In the genomic region with DNA sequence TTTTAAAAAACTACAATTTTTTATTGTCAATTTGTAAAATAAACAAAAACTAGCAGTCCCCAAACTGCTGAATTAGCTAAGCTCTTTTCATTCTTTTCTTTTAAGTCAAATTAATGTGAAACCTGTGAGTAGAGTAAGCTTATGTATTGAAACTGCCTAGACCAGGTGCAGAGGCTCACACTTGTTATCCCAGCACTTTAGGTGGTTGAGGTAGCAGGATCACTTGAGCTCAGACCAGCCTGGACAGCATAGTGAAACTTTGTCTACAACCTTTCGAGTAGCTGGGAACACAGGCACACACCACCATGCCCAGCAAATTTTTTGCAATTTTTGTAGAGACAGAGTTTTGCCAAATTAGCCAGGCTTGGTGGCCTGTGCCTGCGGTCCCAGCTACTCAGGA, we compare ENCODE assay signal across 22 cellular contexts. TPM values are rescaled to one million over a fixed set of nuclear protein-coding genes. Genes with fewer than 3 reads are reported as not detected.
DNase-seq lines count a peak whose midpoint lies in the region; ATAC-seq, FAIRE-seq and TF ChIP-seq lines count a peak whose summit lies in the region.
"Had no signal": no experiment of that assay in that cellular context is flagged by ENCODE, and none has a peak within 500 bp of the region (broad histone marks: within the 10 kb centered on the region; RNA-seq: fewer than 3 reads in every experiment).

No MANE protein-coding gene starts in this region.

- H3K56ac ChIP-seq in H1 (replicated peaks; ENCODE audit: insufficient read length, low read depth, low read length), result no peak overlapping the region

- H3K23ac ChIP-seq in H1 (ENCODE audit: insufficient read length), result no peak overlapping the region

- H3K4me3 ChIP-seq in H1 (ENCODE audit: extremely low read depth in 1 of 4, insufficient read depth in 2 of 4, low read depth in 3 of 4, low read length in 4 of 4), result no peak overlapping the region
- H3K4me3 ChIP-seq: BLaER1 treated with 17β-estradiol and CSF1 and Interleukin-3, amounts not matched to agents 10 nM and 100 nM; GM23338; Peyer's patch; SJCRH30 had no signal

- peaks cover 5 to 15% of the 10 kb centered on the region in 2 experiments; a peak in 2 of 4 replicates for H3K9me3 ChIP-seq in H1 (ENCODE audit: insufficient read depth in 2 of 2, low read depth in 1 of 2, low read length in 1 of 2)

- no peaks in the 10 kb centered on the region for H3K4me1 ChIP-seq in H1 (replicated peaks in 1 of 4; ENCODE audit: control insufficient read depth in 3 of 4, insufficient read depth in 4 of 4, low read length in 3 of 4)
- H3K4me1 ChIP-seq: BLaER1 treated with 17β-estradiol and CSF1 and Interleukin-3, amounts not matched to agents 10 nM and 100 nM; Peyer's patch; SJCRH30 had no signal

- WGBS in H1 (ENCODE audit: extremely low coverage in 1 of 2, insufficient coverage in 1 of 2, insufficient read length in 1 of 2, insufficient replicate concordance in 2 of 2, low coverage in 1 of 2, low lambda C conversion rate in 2 of 2, missing lambda C conversion rate in 1 of 2), 2 experiments, result 93% methylated on average over 2 of the region's 2 CpGs; no CpG with 5 or more reads in 1 of the 2 experiments

- H3K79me2 ChIP-seq in H1 (ENCODE audit: control insufficient read depth in 1 of 2, insufficient read depth in 2 of 2, low read length in 2 of 2), result peaks cover 0 to 14% of the 10 kb centered on the region in 2 experiments; a peak in 1 of 4 replicates

- no peak overlapping the region for H2AFZ ChIP-seq in H1 (ENCODE audit: low read length)
- H2AFZ ChIP-seq: GM23338 had no signal

- peaks cover 0 to 63% (median 25%) of the 10 kb centered on the region in 4 experiments; a peak in 7 of 8 replicates for H3K36me3 ChIP-seq in H1 (ENCODE audit: control insufficient read depth in 2 of 4, insufficient read depth in 4 of 4, low read length in 3 of 4)

- H3K4me2 ChIP-seq in H1 (ENCODE audit: insufficient read depth in 1 of 2, low read depth in 2 of 2, low read length in 2 of 2), result no peak overlapping the region
- H3K4me2 ChIP-seq: BLaER1 treated with 17β-estradiol and CSF1 and Interleukin-3, amounts not matched to agents 10 nM and 100 nM; GM23338 had no signal

- H3K23me2 ChIP-seq in H1 (ENCODE audit: low read depth, low read length), result no peaks in the 10 kb centered on the region

- H3K14ac ChIP-seq in H1 (ENCODE audit: insufficient read length), result no peak overlapping the region

- POLR2A ChIA-PET in H1 (lab: Charles Lee; ENCODE audit: partially characterized antibody), result interaction anchor here (0.9 to 1.3 kb wide), 2 partner anchors 16 to 26 kb away, joined by 3 to 4 read pairs; a partner anchor contains a TSS

- H2BK5ac ChIP-seq in H1 (ENCODE audit: low read depth, low read length), result no peak overlapping the region

- TF ChIP-seq RAD21 in H1 (IDR thresholded peaks at IDR 0.05 in 1 of 2, conservative IDR thresholded peaks at IDR 0.05 in 1 of 2; ENCODE audit: low read depth in 2 of 2, low read length in 2 of 2), result no peak

- no peak overlapping the region for H4K91ac ChIP-seq in H1 (replicated peaks; ENCODE audit: insufficient read length, low read length)

- DNase-seq in H1 (ENCODE audit: low read depth in 1 of 2, low spot score in 2 of 2) (no peak), urothelium cell line (ENCODE audit: low spot score) (no peak), NCI-H2171 (lab: John Stamatoyannopoulos, UW) (no peak)
- no peak for DNase-seq in activated T-cell treated with anti-CD3 and anti-CD28 coated beads, Interleukin-2, amount 50 U/mL, for 1 hour
- DNase-seq: Calu3; CD8-positive, alpha-beta T cell; DMS153; HCEC 1CT; NCI-H1092; NCI-H1436; NCI-H1930; NCI-H345; NCI-H524 treated with DMSO at 0.1 percent for 48 hours; NCI-H82; Peyer's patch; SJCRH30; T-helper 1 cell had no signal

- TF ChIP-seq EP300 in H1 (IDR thresholded peaks at IDR 0.05; ENCODE audit: borderline replicate concordance in 1 of 2, low read depth in 2 of 2, low read length in 2 of 2), result no peak

- no peak overlapping the region for H3K18ac ChIP-seq in H1 (ENCODE audit: extremely low read depth, low read length)

- no peaks in the 10 kb centered on the region for H3K27me3 ChIP-seq in H1 (replicated peaks in 1 of 4; ENCODE audit: control insufficient read depth in 3 of 4, extremely low read depth in 1 of 4, insufficient read depth in 3 of 4, low read length in 3 of 4)
- H3K27me3 ChIP-seq: BLaER1 treated with 17β-estradiol and CSF1 and Interleukin-3, amounts not matched to agents 10 nM and 100 nM; Peyer's patch; SJCRH30 had no signal

- no peak overlapping the region for H3K27ac ChIP-seq in H1 (ENCODE audit: low read depth, low read length)
- H3K27ac ChIP-seq: BLaER1 treated with 17β-estradiol and CSF1 and Interleukin-3, amounts not matched to agents 10 nM and 100 nM; Peyer's patch; SJCRH30 had no signal

- no peak overlapping the region for H2BK12ac ChIP-seq in H1 (ENCODE audit: low read depth, low read length)

- H2BK15ac ChIP-seq in H1 (ENCODE audit: low read length), result no peak overlapping the region

- no peak overlapping the region for H2BK120ac ChIP-seq in H1 (replicated peaks; ENCODE audit: low read depth, low read length)

- H4K8ac ChIP-seq in H1 (ENCODE audit: extremely low read depth, insufficient read depth, low read length), result 0 out of 2 replicates have a peak overlapping the region, but pooled peaks have one; percentile 51

- CTCF ChIA-PET in H1 (lab: Charles Lee; ENCODE audit: partially characterized antibody), result interaction anchor here (0.9 to 2.0 kb wide), 2 partner anchors 8 to 10 kb away, joined by 3 to 6 read pairs; no protein-coding TSS in a partner anchor

- no peak overlapping the region for H3K9ac ChIP-seq in H1 (replicated peaks in 1 of 4; ENCODE audit: extremely low read depth in 1 of 4, low read depth in 3 of 4, low read length in 3 of 4)
- H3K9ac ChIP-seq: BLaER1 treated with 17β-estradiol and CSF1 and Interleukin-3, amounts not matched to agents 10 nM and 100 nM had no signal

- no peaks in the 10 kb centered on the region for H3K79me1 ChIP-seq in H1 (ENCODE audit: low read depth, low read length)

- H3K4ac ChIP-seq in H1 (replicated peaks; ENCODE audit: insufficient read length, low read depth, low read length), result no peak overlapping the region

- ATAC-seq in GM18907 (IDR thresholded peaks at IDR 0.05; ENCODE audit: unreplicated experiment) (peak; percentile 55), HG02642 (IDR thresholded peaks at IDR 0.05; ENCODE audit: poor library complexity, unreplicated experiment) (peak; percentile 79), HG03354 (IDR thresholded peaks at IDR 0.05; ENCODE audit: poor library complexity, severe bottlenecking, unreplicated experiment) (peak; percentile 59)
- ATAC-seq: CD8-positive, alpha-beta T cell; GM23338 had no signal

- peaks cover 0 to 1% of the 10 kb centered on the region in 2 experiments for H4K20me1 ChIP-seq in H1 (replicated peaks in 1 of 2; ENCODE audit: control insufficient read depth in 1 of 2, insufficient read depth in 2 of 2, low read length in 2 of 2)

- TF ChIP-seq POLR2A in H1 (IDR thresholded peaks at IDR 0.05; ENCODE audit: control extremely low read depth in 1 of 2, low read depth in 2 of 2, low read length in 2 of 2), result no peak

- no peak for TF ChIP-seq CTCF in H1 (IDR thresholded peaks at IDR 0.05; ENCODE audit: control extremely low read depth in 1 of 3, insufficient read depth in 1 of 3, low read depth in 1 of 3, low read length in 3 of 3)

- no peak overlapping the region for H2AK5ac ChIP-seq in H1 (ENCODE audit: low read depth, low read length)

- H4K5ac ChIP-seq in H1 (ENCODE audit: insufficient read length, low read depth, low read length), result no peak overlapping the region

- FAIRE-seq in H1 (lab: Jason Lieb, UNC) (no peak), urothelium cell line (lab: Jason Lieb, UNC) (no peak)

- no peak overlapping the region for H2BK20ac ChIP-seq in H1 (ENCODE audit: low read length)

TF ChIP-seq in H1, 55 proteins besides CTCF, POLR2A, EP300 and RAD21 (continues in another document):
- TF ChIP-seq SIRT6 (IDR thresholded peaks at IDR 0.05; ENCODE audit: low read length) (no peak), BRCA1 (IDR thresholded peaks at IDR 0.05; ENCODE audit: low read depth, low read length) (no peak), TEAD4 (IDR thresholded peaks at IDR 0.05; ENCODE audit: low read depth, low read length) (no peak), NANOG (IDR thresholded peaks at IDR 0.05; ENCODE audit: insufficient read depth, low read depth, low read length, poor library complexity, severe bottlenecking) (no peak), RBBP5 (IDR thresholded peaks at IDR 0.05; ENCODE audit: borderline replicate concordance, low read depth, low read length) (no peak), BCL11A (IDR thresholded peaks at IDR 0.05; ENCODE audit: low read depth in 2 of 2, low read length in 2 of 2) (no peak), NRF1 (IDR thresholded peaks at IDR 0.05; ENCODE audit: low read depth, low read length) (no peak)
- TF ChIP-seq, protein P1, sequence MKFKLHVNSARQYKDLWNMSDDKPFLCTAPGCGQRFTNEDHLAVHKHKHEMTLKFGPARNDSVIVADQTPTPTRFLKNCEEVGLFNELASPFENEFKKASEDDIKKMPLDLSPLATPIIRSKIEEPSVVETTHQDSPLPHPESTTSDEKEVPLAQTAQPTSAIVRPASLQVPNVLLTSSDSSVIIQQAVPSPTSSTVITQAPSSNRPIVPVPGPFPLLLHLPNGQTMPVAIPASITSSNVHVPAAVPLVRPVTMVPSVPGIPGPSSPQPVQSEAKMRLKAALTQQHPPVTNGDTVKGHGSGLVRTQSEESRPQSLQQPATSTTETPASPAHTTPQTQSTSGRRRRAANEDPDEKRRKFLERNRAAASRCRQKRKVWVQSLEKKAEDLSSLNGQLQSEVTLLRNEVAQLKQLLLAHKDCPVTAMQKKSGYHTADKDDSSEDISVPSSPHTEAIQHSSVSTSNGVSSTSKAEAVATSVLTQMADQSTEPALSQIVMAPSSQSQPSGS (IDR thresholded peaks at IDR 0.05; ENCODE audit: low read length), result no peak
- TF ChIP-seq, protein P2, sequence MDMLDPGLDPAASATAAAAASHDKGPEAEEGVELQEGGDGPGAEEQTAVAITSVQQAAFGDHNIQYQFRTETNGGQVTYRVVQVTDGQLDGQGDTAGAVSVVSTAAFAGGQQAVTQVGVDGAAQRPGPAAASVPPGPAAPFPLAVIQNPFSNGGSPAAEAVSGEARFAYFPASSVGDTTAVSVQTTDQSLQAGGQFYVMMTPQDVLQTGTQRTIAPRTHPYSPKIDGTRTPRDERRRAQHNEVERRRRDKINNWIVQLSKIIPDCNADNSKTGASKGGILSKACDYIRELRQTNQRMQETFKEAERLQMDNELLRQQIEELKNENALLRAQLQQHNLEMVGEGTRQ (IDR thresholded peaks at IDR 0.05; ENCODE audit: low read length), result no peak

RNA-seq across cellular contexts. Expression of a gene that starts 26.4 kb away (rescaled TPM):
- 64.5 and 65.6 TPM in 2 replicates for total RNA-seq in H1 (2021; fragmentation: NEBNext Ultra II Directional; extraction: Animal tissue kit (Norgen Biotek cat#: 25700))
- 19.6 and 32.8 TPM in 2 replicates for polyA plus RNA-seq in H1 (2011; rRNA removed)
- polyA plus RNA-seq in H1 (2011; cell fraction: cytosol; rRNA removed), result 40.3 TPM
- 12.4 TPM for polyA plus RNA-seq in H1 (2011; cell fraction: nucleus; rRNA removed)
- 34.9 to 59.7 TPM (median 37.5 TPM) in 4 replicates for polyA plus RNA-seq in H1 (2012, experiment 1 of 2)
- 4.6 TPM for polyA plus RNA-seq in H1 (2012, experiment 2 of 2)
- polyA plus RNA-seq in H1 (2013, experiment 1 of 2), result 88.6 TPM
- polyA plus RNA-seq in H1 (2013, experiment 2 of 2), result 94.3 TPM
- 56.7 and 74.6 TPM in 2 replicates for polyA minus RNA-seq in H1 (2011; rRNA and poly(A)+ RNA removed)
- 41.0 TPM for polyA minus RNA-seq in H1 (2011; cell fraction: cytosol; rRNA and poly(A)+ RNA removed)
- 152 TPM for polyA minus RNA-seq in H1 (2011; cell fraction: nucleus; rRNA and poly(A)+ RNA removed)
